16 cellular contexts compared by ENCODE assay signal in genomic region chr11:28505216-28505615, GRCh38.
"Had no signal": no experiment of that assay in that cellular context is flagged by ENCODE, and none has a peak within 500 bp of the region (broad histone marks: within the 10 kb centered on the region; RNA-seq: fewer than 3 reads in every experiment).

No MANE protein-coding gene starts in this region.

- H3K27me3 ChIP-seq: body of pancreas, hepatocyte had no signal

- ATAC-seq: activated CD4-positive, alpha-beta T cell treated with anti-CD3 and anti-CD28 coated beads for 36 hours; body of pancreas had no signal

- H3K36me3 ChIP-seq: thoracic aorta had no signal

- H3K27me3 Mint-ChIP-seq: activated CD4-positive, alpha-beta memory T cell treated with anti-CD3 and anti-CD28 coated beads for 36 hours; activated CD4-positive, alpha-beta T cell treated with anti-CD3 and anti-CD28 coated beads for 36 hours; activated T-cell treated with anti-CD3 and anti-CD28 coated beads, Interleukin-2, amount 50 U/mL, for 24 hours; central memory CD8-positive, alpha-beta T cell; dendritic cell treated with granulocyte-macrophage colony-stimulating factor and Interleukin-4, amounts not matched to agents 40 ng/mL and 50 ng/mL, for 4 days; naive B cell had no signal

- H3K27ac ChIP-seq: body of pancreas, hepatocyte, parathyroid adenoma, thoracic aorta had no signal

- H3K9me3 Mint-ChIP-seq: activated CD4-positive, alpha-beta memory T cell treated with anti-CD3 and anti-CD28 coated beads for 36 hours; activated T-cell treated with anti-CD3 and anti-CD28 coated beads, Interleukin-2, amount 50 U/mL, for 24 hours had no signal

- H3K4me3 ChIP-seq: body of pancreas, hepatocyte, thoracic aorta had no signal

- H3K4me1 Mint-ChIP-seq: activated CD4-positive, alpha-beta T cell treated with anti-CD3 and anti-CD28 coated beads for 36 hours; central memory CD8-positive, alpha-beta T cell; naive B cell had no signal

- H3K27ac Mint-ChIP-seq: activated CD4-positive, alpha-beta memory T cell treated with anti-CD3 and anti-CD28 coated beads for 36 hours; activated CD4-positive, alpha-beta T cell treated with anti-CD3 and anti-CD28 coated beads for 36 hours; activated T-cell treated with anti-CD3 and anti-CD28 coated beads, Interleukin-2, amount 50 U/mL, for 24 hours; dendritic cell treated with granulocyte-macrophage colony-stimulating factor and Interleukin-4, amounts not matched to agents 40 ng/mL and 50 ng/mL, for 4 days; naive B cell had no signal

- H3K9me3 ChIP-seq: body of pancreas, thoracic aorta had no signal

- DNase-seq: activated CD4-positive, alpha-beta memory T cell treated with anti-CD3 and anti-CD28 coated beads for 36 hours; activated CD4-positive, alpha-beta T cell treated with anti-CD3 and anti-CD28 coated beads for 36 hours; activated naive CD4-positive, alpha-beta T cell treated with anti-CD3 and anti-CD28 coated beads, Interleukin-2, amount 50 U/mL, for 16 hours; activated T-cell treated with anti-CD3 and anti-CD28 coated beads, Interleukin-2, amount 50 U/mL, for 24 hours; amniotic stem cell; body of pancreas; effector memory CD4-positive, alpha-beta T cell; islet precursor cell; naive B cell; stimulated activated CD4-positive, alpha-beta T cell treated with anti-CD3 and anti-CD28 coated beads, Interleukin-12 subunit alpha, Interleukin-12 subunit beta, amount 100 ng/mL, for 4 hours; stimulated activated CD4-positive, alpha-beta T cell treated with anti-CD3 and anti-CD28 coated beads, Interleukin-2, amount 100 ng/mL, for 24 hours had no signal

- H3K4me1 ChIP-seq: body of pancreas, parathyroid adenoma had no signal

- H3K4me3 Mint-ChIP-seq: activated CD4-positive, alpha-beta memory T cell treated with anti-CD3 and anti-CD28 coated beads for 36 hours; activated CD4-positive, alpha-beta T cell treated with anti-CD3 and anti-CD28 coated beads for 36 hours; activated T-cell treated with anti-CD3 and anti-CD28 coated beads, Interleukin-2, amount 50 U/mL, for 24 hours; central memory CD8-positive, alpha-beta T cell; dendritic cell treated with granulocyte-macrophage colony-stimulating factor and Interleukin-4, amounts not matched to agents 40 ng/mL and 50 ng/mL, for 4 days had no signal

- H3K36me3 Mint-ChIP-seq: activated CD4-positive, alpha-beta memory T cell treated with anti-CD3 and anti-CD28 coated beads for 36 hours had no signal
